1 cellular context compared by ENCODE assay signal in genomic region chr13:39602277-39602613, GRCh38.
TF ChIP-seq lines count a peak whose summit lies in the region.

No MANE protein-coding gene starts in this region.

TF ChIP-seq in GM23338, 12 proteins besides CTCF, POLR2A, EP300 and RAD21:
- TF ChIP-seq REST (IDR thresholded peaks at IDR 0.05; ENCODE audit: unreplicated experiment) (no peak), ZNF462 (CRISPR knock-in tag; IDR thresholded peaks at IDR 0.05) (no peak), STAT1 (IDR thresholded peaks at IDR 0.05; ENCODE audit: unreplicated experiment) (no peak), EZH2phosphoT487 (IDR thresholded peaks at IDR 0.05; ENCODE audit: unreplicated experiment) (no peak), EZH2 (IDR thresholded peaks at IDR 0.05; ENCODE audit: low read depth, unreplicated experiment) (no peak), JUNB (IDR thresholded peaks at IDR 0.05; ENCODE audit: unreplicated experiment) (no peak), NANOG (IDR thresholded peaks at IDR 0.05; ENCODE audit: borderline replicate concordance) (no peak), ZNF114 (CRISPR knock-in tag; IDR thresholded peaks at IDR 0.05) (no peak)
